ENCODE assay signal across 19 cellular contexts in the genomic region with DNA sequence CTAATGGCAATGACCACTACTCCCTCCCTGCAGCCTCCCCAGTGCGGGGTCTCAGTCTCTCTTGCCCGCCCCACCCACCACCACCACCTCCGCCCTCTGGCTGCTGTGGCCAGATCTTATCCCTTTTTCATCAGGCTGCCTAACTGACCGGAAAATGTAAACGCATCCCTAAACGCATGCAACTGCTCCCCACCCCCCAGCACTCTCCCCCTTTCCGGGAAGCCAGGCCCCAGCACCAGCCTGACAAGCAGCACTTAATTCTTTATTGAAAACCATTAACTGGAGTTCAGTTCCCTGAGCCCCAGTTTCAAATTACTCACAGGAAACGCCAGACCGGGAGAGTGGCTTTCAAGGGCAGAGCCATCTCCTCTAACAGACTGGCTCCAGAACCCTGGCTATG.
DNase-seq lines count a peak whose midpoint lies in the region; TF ChIP-seq lines count a peak whose summit lies in the region.
"Had no signal": no experiment of that assay in that cellular context is flagged by ENCODE, and none has a peak within 500 bp of the region (broad histone marks: within the 10 kb centered on the region; RNA-seq: fewer than 3 reads in every experiment).

No MANE protein-coding gene starts in this region.

- peak; percentile 55 for DNase-seq in H9
- peak; percentile 67 for DNase-seq in NCI-H2081 treated with DMSO at 0.1 percent for 48 hours (lab: John Stamatoyannopoulos, UW)
- DNase-seq in OCI-M1 (lab: John Stamatoyannopoulos, UW), result peak; percentile 59
- DNase-seq in mesendoderm, result peak; percentile 59
- DNase-seq in Karpas-422, result no peak
- DNase-seq in caudate nucleus (lab: John Stamatoyannopoulos, UW), result no peak
- no peak for DNase-seq in mucosa of gallbladder (ENCODE audit: low spot score)
- DNase-seq: activated CD4-positive, alpha-beta T cell treated with anti-CD3 and anti-CD28 coated beads, Interleukin-2, amount 50 U/mL, for 48 hours; activated effector memory CD4-positive, alpha-beta T cell treated with anti-CD3 and anti-CD28 coated beads, Interleukin-2, amount 50 U/mL, for 16 hours; cortex of kidney; EL; esophagus squamous epithelium; KBM-7; left ventricle myocardium superior; naive B cell; psoas muscle; T-helper 9 cell; testis had no signal

- H2BK5ac ChIP-seq in H9 (ENCODE audit: insufficient read length, low read length), result no peak overlapping the region
- no peak overlapping the region for H2BK5ac ChIP-seq in mesendoderm (ENCODE audit: low read length)

- H3K9ac ChIP-seq in H9 (ENCODE audit: extremely low read depth, insufficient read length, low read length), result no peak overlapping the region
- no peak overlapping the region for H3K9ac ChIP-seq in mesendoderm (ENCODE audit: low read length)
- H3K9ac ChIP-seq in Karpas-422 (ENCODE audit: low read length), result no peak overlapping the region
- H3K9ac ChIP-seq: BLaER1 had no signal

- H3T11ph ChIP-seq in H9 (ENCODE audit: low read length), result no peak overlapping the region

- H3K27me3 ChIP-seq in H9 (ENCODE audit: insufficient read depth, low read length) (no peaks in the 10 kb centered on the region), mesendoderm (ENCODE audit: insufficient read depth, low read length, poor library complexity) (no peaks in the 10 kb centered on the region), Karpas-422 (ENCODE audit: low read length) (no peaks in the 10 kb centered on the region)
- H3K27me3 ChIP-seq: BLaER1, testis had no signal

- H4K91ac ChIP-seq in H9 (ENCODE audit: insufficient read length, low read depth, low read length), result no peak overlapping the region

- no peaks in the 10 kb centered on the region; the same call in 1 of the 2 replicates for H3K79me2 ChIP-seq in H9 (ENCODE audit: insufficient read depth, low read length)
- no peaks in the 10 kb centered on the region for H3K79me2 ChIP-seq in mesendoderm (ENCODE audit: control insufficient read depth, insufficient read depth, low read length)
- no peaks in the 10 kb centered on the region for H3K79me2 ChIP-seq in Karpas-422 (ENCODE audit: low read length)

- H3K27me3 Mint-ChIP-seq in H9 (ENCODE audit: low read depth), result no peaks in the 10 kb centered on the region; the same call in 1 of the 2 replicates

- H2AFZ ChIP-seq in H9 (ENCODE audit: low read length) (no peak overlapping the region), Karpas-422 (ENCODE audit: low read length) (no peak overlapping the region)

- no peak overlapping the region for H4K8ac ChIP-seq in H9 (replicated peaks; ENCODE audit: insufficient read length, low read depth, low read length)
- no peak overlapping the region for H4K8ac ChIP-seq in mesendoderm (ENCODE audit: low read depth, low read length)

- H3K9me3 ChIP-seq in H9 (ENCODE audit: control insufficient read depth, low read depth, low read length) (no peaks in the 10 kb centered on the region), Karpas-422 (ENCODE audit: low read length) (no peaks in the 10 kb centered on the region)
- H3K9me3 ChIP-seq: BLaER1, esophagus squamous epithelium, psoas muscle, testis had no signal

- no peak overlapping the region for H2BK20ac ChIP-seq in H9 (ENCODE audit: low read depth, low read length, poor library complexity, severe bottlenecking)

- no peak overlapping the region for H2BK12ac ChIP-seq in H9 (ENCODE audit: insufficient read length, low read depth, low read length)

- H3K4me2 ChIP-seq in H9 (ENCODE audit: insufficient read depth, insufficient read length, low read length) (peak overlapping the region; percentile 35), mesendoderm (ENCODE audit: low read length) (no peak overlapping the region), Karpas-422 (ENCODE audit: low read depth, low read length, poor library complexity, severe bottlenecking) (no peak overlapping the region)
- H3K4me2 ChIP-seq: BLaER1 had no signal

- H3K9me3 Mint-ChIP-seq in H9, result peaks cover 0 to 62% of the 10 kb centered on the region in 2 experiments; a peak in 2 of 5 replicates

- H3K23ac ChIP-seq in H9 (ENCODE audit: insufficient read length, low read depth, low read length) (no peak overlapping the region), mesendoderm (ENCODE audit: low read length) (no peak overlapping the region)

- no peak overlapping the region for H3K14ac ChIP-seq in H9 (ENCODE audit: insufficient read depth, low read length)

- H4K5ac ChIP-seq in H9 (ENCODE audit: insufficient read length, low read depth, low read length) (no peak overlapping the region), mesendoderm (ENCODE audit: low read length) (no peak overlapping the region)

- no peak overlapping the region for H3K27ac ChIP-seq in H9 (ENCODE audit: insufficient read length, low read depth, low read length)
- no peak overlapping the region for H3K27ac ChIP-seq in mesendoderm (ENCODE audit: low read depth, low read length)
- H3K27ac ChIP-seq in Karpas-422 (ENCODE audit: low read length), result no peak overlapping the region
- no peak overlapping the region for H3K27ac ChIP-seq in caudate nucleus (ENCODE audit: low read depth, low read length)
- H3K27ac ChIP-seq: BLaER1, esophagus squamous epithelium, psoas muscle, testis had no signal

- H3K4me3 ChIP-seq in mesendoderm (ENCODE audit: low read length) (no peak overlapping the region), Karpas-422 (ENCODE audit: low read length) (no peak overlapping the region)
- H3K4me3 ChIP-seq: BLaER1, esophagus squamous epithelium, psoas muscle, testis had no signal

- H3K79me1 ChIP-seq in H9 (ENCODE audit: insufficient read depth, low read depth, low read length, poor library complexity, severe bottlenecking) (no peaks in the 10 kb centered on the region), mesendoderm (ENCODE audit: low read length) (no peaks in the 10 kb centered on the region)

- peak overlapping the region in 1 of 2 experiments; percentile 28; a peak in 3 of 5 replicates for H3K4me3 Mint-ChIP-seq in H9
- H3K4me3 Mint-ChIP-seq: naive B cell had no signal

- WGBS in H9 (ENCODE audit: extremely low coverage, insufficient read length, low lambda C conversion rate), result no CpG with 5 or more reads among the region's 9 CpGs
- no CpG with 5 or more reads among the region's 9 CpGs for whole genome bisulfite sequencing in mesendoderm (ENCODE audit: extremely low coverage, insufficient coverage, low lambda C conversion rate)

- H3K4me1 ChIP-seq in H9 (ENCODE audit: insufficient read depth, low read length) (peaks cover 15% of the 10 kb centered on the region), mesendoderm (ENCODE audit: control insufficient read depth, low read depth, low read length) (peaks cover 7% of the 10 kb centered on the region), Karpas-422 (ENCODE audit: low read length) (peaks cover 10% of the 10 kb centered on the region)
- H3K4me1 ChIP-seq: BLaER1, esophagus squamous epithelium, psoas muscle, testis had no signal

- H3K27ac Mint-ChIP-seq in H9, result no peak overlapping the region
- H3K27ac Mint-ChIP-seq: naive B cell had no signal

- H2BK120ac ChIP-seq in H9 (ENCODE audit: low read depth, low read length, poor library complexity, severe bottlenecking) (no peak overlapping the region), mesendoderm (ENCODE audit: low read depth, low read length) (peak overlapping the region; percentile 32)

- peaks cover 0 to 15% (median 0%) of the 10 kb centered on the region in 3 experiments; a peak in 2 of 7 replicates for H3K36me3 Mint-ChIP-seq in H9 (ENCODE audit: insufficient read depth in 1 of 3, low read depth in 3 of 3)
- H3K36me3 Mint-ChIP-seq: naive B cell had no signal

- no peak overlapping the region for H3K18ac ChIP-seq in H9 (ENCODE audit: insufficient read length, low read depth, low read length)
- peak overlapping the region; percentile 39 for H3K18ac ChIP-seq in mesendoderm (ENCODE audit: low read length)

- H2BK15ac ChIP-seq in H9 (ENCODE audit: low read depth, low read length), result no peak overlapping the region
- no peak overlapping the region for H2BK15ac ChIP-seq in mesendoderm (replicated peaks; ENCODE audit: low read depth)

- no peaks in the 10 kb centered on the region for H3K9me2 ChIP-seq in Karpas-422 (replicated peaks; ENCODE audit: insufficient read depth, low read length)

- TF ChIP-seq CTCF in H9 (conservative IDR thresholded peaks at IDR 0.05), result no peak

- H3K56ac ChIP-seq in H9 (ENCODE audit: insufficient read length, low read depth, low read length) (no peak overlapping the region), mesendoderm (ENCODE audit: low read length) (no peak overlapping the region)

- H3K4ac ChIP-seq in H9 (ENCODE audit: low read depth, low read length) (no peak overlapping the region), mesendoderm (ENCODE audit: low read depth, low read length) (no peak overlapping the region)

- H2AK5ac ChIP-seq in H9 (ENCODE audit: insufficient read length, low read length), result no peak overlapping the region
- no peak overlapping the region for H2AK5ac ChIP-seq in mesendoderm (ENCODE audit: low read length)

- no peaks in the 10 kb centered on the region for H3K36me3 ChIP-seq in mesendoderm (ENCODE audit: control insufficient read depth, insufficient read depth, low read length)
- H3K36me3 ChIP-seq in Karpas-422 (ENCODE audit: insufficient read depth, low read length), result no peaks in the 10 kb centered on the region
- H3K36me3 ChIP-seq: BLaER1, esophagus squamous epithelium had no signal

- H3K23me2 ChIP-seq in H9 (ENCODE audit: insufficient read length, low read depth, low read length, poor library complexity, severe bottlenecking), result no peaks in the 10 kb centered on the region

- H4K20me1 ChIP-seq in H9 (ENCODE audit: control insufficient read depth, insufficient read depth, insufficient read length) (no peaks in the 10 kb centered on the region), Karpas-422 (ENCODE audit: insufficient read depth, low read depth, low read length) (no peaks in the 10 kb centered on the region)

- peaks cover 0 to 35% of the 10 kb centered on the region in 2 experiments; a peak in 2 of 4 replicates for H3K4me1 Mint-ChIP-seq in H9
- H3K4me1 Mint-ChIP-seq: naive B cell had no signal

Comparison
In these comparisons a context has a peak if more than half of its experiments do, and no peak if none do; other contexts are left out.
1. DNase-seq: peak in H9 (single experiment), NCI-H2081 treated with DMSO at 0.1 percent for 48 hours (single experiment), OCI-M1 (single experiment) and mesendoderm (single experiment); none in Karpas-422 (single experiment), caudate nucleus (0 of 61) and mucosa of gallbladder (single experiment).